15 cellular contexts compared by ENCODE assay signal in genomic region chr5:39446231-39446630, GRCh38. TPM values are rescaled to one million over a fixed set of nuclear protein-coding genes. Genes with fewer than 3 reads are reported as not detected.
"Had no signal": no experiment of that assay in that cellular context is flagged by ENCODE, and none has a peak within 500 bp of the region (broad histone marks: within the 10 kb centered on the region; RNA-seq: fewer than 3 reads in every experiment).

No MANE protein-coding gene starts in this region.

- H3K4me1 ChIP-seq: right lobe of liver had no signal

- H3K36me3 ChIP-seq: esophagus muscularis mucosa, right lobe of liver, spleen, thoracic aorta had no signal

- H3K9me3 ChIP-seq: body of pancreas, esophagus muscularis mucosa, right lobe of liver, spleen, thoracic aorta had no signal

- H3K27me3 ChIP-seq: body of pancreas, esophagus muscularis mucosa, right lobe of liver, spleen had no signal

- DNase-seq: activated B cell treated with CpG ODN at 0.5 μM for 24 hours; activated CD4-positive, alpha-beta T cell treated with anti-CD3 and anti-CD28 coated beads, Interleukin-2, amount 10 ng/mL, durations not matched to agents 24 days and 14 days; activated CD8-positive, alpha-beta memory T cell treated with anti-CD3 and anti-CD28 coated beads, Interleukin-2, amount 50 U/mL, for 4 hours; activated CD8-positive, alpha-beta T cell treated with anti-CD3 and anti-CD28 coated beads, Interleukin-2, amount 10 ng/mL, durations not matched to agents 7 days and 5 days; activated gamma-delta T cell treated with Interleukin-2 at 50 U/mL for 16 hours; amniotic stem cell; body of pancreas; glutamatergic neuron; hypothalamus; right lobe of liver; spleen; T-helper 2 cell had no signal

- H3K4me3 ChIP-seq: body of pancreas, esophagus muscularis mucosa, right lobe of liver, spleen, thoracic aorta had no signal

- H3K27ac ChIP-seq: body of pancreas, esophagus muscularis mucosa, right lobe of liver, spleen had no signal

- FAIRE-seq: colon had no signal

RNA-seq across cellular contexts. Expression of gene DAB2, which starts 21.5 kb away (rescaled TPM):
- total RNA-seq: activated B cell treated with CpG ODN at 0.5 μM for 24 hours; activated CD4-positive, alpha-beta T cell treated with anti-CD3 and anti-CD28 coated beads, Interleukin-2, amount 10 ng/mL, durations not matched to agents 24 days and 14 days; activated CD8-positive, alpha-beta T cell treated with anti-CD3 and anti-CD28 coated beads, Interleukin-2, amount 10 ng/mL, durations not matched to agents 7 days and 5 days had no signal
